2 cellular contexts compared by ENCODE assay signal in the genomic region with DNA sequence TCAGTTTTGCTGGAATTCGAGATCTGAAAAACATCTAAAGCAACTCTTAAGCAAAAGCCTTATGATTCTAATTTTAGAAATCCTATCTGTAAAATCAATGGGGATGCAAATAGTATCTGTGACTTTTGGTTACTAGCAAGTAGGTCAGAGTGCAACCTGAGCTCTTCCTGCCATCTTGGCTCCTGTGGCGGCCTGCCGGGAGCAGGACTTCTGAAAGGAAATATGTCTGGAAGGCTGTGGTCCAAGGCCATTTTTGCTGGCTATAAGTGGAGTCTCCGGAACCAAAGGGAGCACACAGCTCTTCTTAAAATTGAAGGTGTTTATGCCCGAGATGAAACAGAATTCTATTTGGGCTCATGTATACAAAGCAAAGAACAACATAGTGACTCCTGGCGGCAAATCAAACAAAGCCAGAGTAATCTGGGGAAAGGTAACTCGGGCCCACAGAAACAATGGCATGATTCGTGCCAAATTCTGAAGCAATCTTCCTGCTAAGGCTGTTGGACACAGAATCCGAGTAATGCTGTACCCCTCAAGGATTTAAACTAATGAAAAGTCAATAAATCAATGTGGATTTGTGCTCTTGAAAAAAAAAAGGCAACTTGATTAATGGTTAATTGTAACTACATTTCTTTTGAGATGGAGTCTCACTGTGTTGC.
TF ChIP-seq lines count a peak whose summit lies in the region.

No MANE protein-coding gene starts in this region.

TF ChIP-seq in A549, 52 proteins besides CTCF, POLR2A, EP300 and RAD21:
- no peak for TF ChIP-seq RNF2 (IDR thresholded peaks at IDR 0.05; ENCODE audit: borderline replicate concordance, low read depth)
- no peak for TF ChIP-seq HOXB13 (CRISPR knock-in tag; IDR thresholded peaks at IDR 0.05; ENCODE audit: low read depth)

TF ChIP-seq in HCT116, 20 proteins besides CTCF, POLR2A, EP300 and RAD21:
- no peak for TF ChIP-seq YY1 (IDR thresholded peaks at IDR 0.05; ENCODE audit: extremely low read depth, insufficient replicate concordance, low read depth, low read length)
- no peak for TF ChIP-seq EZH2 (IDR thresholded peaks at IDR 0.05)
- no peak for TF ChIP-seq EZH2phosphoT487 (IDR thresholded peaks at IDR 0.05; ENCODE audit: borderline replicate concordance)
- TF ChIP-seq FOSL1 (IDR thresholded peaks at IDR 0.05; ENCODE audit: low read depth), result no peak
